8 cellular contexts compared by ENCODE assay signal in genomic region chr21:44927587-44928461, GRCh38.
DNase-seq lines count a peak whose midpoint lies in the region; ATAC-seq lines count a peak whose summit lies in the region.

No MANE protein-coding gene starts in this region.

- ATAC-seq in HG03103 (IDR thresholded peaks at IDR 0.05; ENCODE audit: low read depth, unreplicated experiment) = peak; percentile 34

- H4K20me1 ChIP-seq in BLaER1 treated with 17β-estradiol and CSF1 and Interleukin-3, amounts not matched to agents 10 nM and 100 nM = peaks cover 0 to 4% (median 0%) of the 10 kb centered on the region in 11 experiments; a peak in 6 of 22 replicates

- H3K4me1 ChIP-seq in BLaER1 treated with 17β-estradiol and CSF1 and Interleukin-3, amounts not matched to agents 10 nM and 100 nM = peaks cover 66 to 96% (median 80%) of the 10 kb centered on the region in 10 experiments

- peak overlapping the region; percentile 76 to 99 (median 93) for H3K9ac ChIP-seq in BLaER1 treated with 17β-estradiol and CSF1 and Interleukin-3, amounts not matched to agents 10 nM and 100 nM

- DNase-seq in T-helper 9 cell (peak; percentile 75), kidney tubule cell (ENCODE audit: low spot score) (peak; percentile 96), COLO668 (lab: John Stamatoyannopoulos, UW; ENCODE audit: unreplicated experiment) (no peak), NCI-H510A treated with DMSO at 0.1 percent for 48 hours (lab: John Stamatoyannopoulos, UW) (no peak)
- peak; percentile 55 for DNase-seq in stimulated activated CD8-positive, alpha-beta memory T cell treated with anti-CD3 and anti-CD28 coated beads, Interleukin-15, amount 100 ng/mL, for 24 hours (ENCODE audit: low read depth)

- peak overlapping the region; percentile 94 to 100 (median 98) for H3K4me2 ChIP-seq in BLaER1 treated with 17β-estradiol and CSF1 and Interleukin-3, amounts not matched to agents 10 nM and 100 nM

- peak overlapping the region; percentile 43 to 99 (median 58) for H3K4me3 ChIP-seq in BLaER1 treated with 17β-estradiol and CSF1 and Interleukin-3, amounts not matched to agents 10 nM and 100 nM

- peaks cover 0 to 9% (median 0%) of the 10 kb centered on the region in 11 experiments; a peak in 5 of 22 replicates for H3K9me3 ChIP-seq in BLaER1 treated with 17β-estradiol and CSF1 and Interleukin-3, amounts not matched to agents 10 nM and 100 nM (replicated peaks in 1 of 11)

- peaks cover 0 to 12% (median 1%) of the 10 kb centered on the region in 11 experiments; a peak in 6 of 22 replicates for H3K27me3 ChIP-seq in BLaER1 treated with 17β-estradiol and CSF1 and Interleukin-3, amounts not matched to agents 10 nM and 100 nM

- H3K36me3 ChIP-seq in BLaER1 treated with 17β-estradiol and CSF1 and Interleukin-3, amounts not matched to agents 10 nM and 100 nM = peaks cover 0 to 13% (median 0%) of the 10 kb centered on the region in 11 experiments; a peak in 6 of 22 replicates

- peak overlapping the region; percentile 67 to 100 (median 98); a peak in 21 of 22 replicates for H3K27ac ChIP-seq in BLaER1 treated with 17β-estradiol and CSF1 and Interleukin-3, amounts not matched to agents 10 nM and 100 nM
- H3K27ac ChIP-seq in angular gyrus (ENCODE audit: low read depth, low read length) = peak overlapping the region; percentile 30

Comparison
In these comparisons a context has a peak if more than half of its experiments do, and no peak if none do; other contexts are left out.
1. DNase-seq: peak in T-helper 9 cell (single experiment), kidney tubule cell (single experiment) and stimulated activated CD8-positive, alpha-beta memory T cell treated with anti-CD3 and anti-CD28 coated beads, Interleukin-15, amount 100 ng/mL, for 24 hours (single experiment); none in COLO668 (single experiment) and NCI-H510A treated with DMSO at 0.1 percent for 48 hours (single experiment).